ENCODE assay signal across 1 cellular context in genomic region chr11:61332823-61333637, GRCh38.
A peak's percentile ranks its signal among the peaks of the same experiment; 100 is the strongest.
TF ChIP-seq lines count a peak whose summit lies in the region.

TSS of gene DDB1 (minus strand) at chr11:61333105. CDS start at chr11:61332968, 137 bp downstream.
TSS of gene TKFC (plus strand) at chr11:61333228. CDS start at chr11:61334729, 1,501 bp downstream.

TF ChIP-seq in HCT116, 20 proteins besides CTCF, POLR2A, EP300 and RAD21 (continued from another document):
- TF ChIP-seq REST (IDR thresholded peaks at IDR 0.05; ENCODE audit: low read depth) (no peak), ZBTB33 (IDR thresholded peaks at IDR 0.05; ENCODE audit: extremely low read depth, insufficient replicate concordance, low read length) (peak; percentile 72), TCF7L2 (IDR thresholded peaks at IDR 0.05; ENCODE audit: borderline replicate concordance, extremely low read depth, insufficient read depth, insufficient read length) (peak; percentile 92), SIN3A (IDR thresholded peaks at IDR 0.05; ENCODE audit: low read depth) (peak; percentile 89), EZH2phosphoT487 (IDR thresholded peaks at IDR 0.05; ENCODE audit: borderline replicate concordance) (no peak)
